In genomic region chr12:105622846-105623245, GRCh38 we compare ENCODE assay signal across 14 cellular contexts.
A peak's percentile ranks its signal among the peaks of the same experiment; 100 is the strongest.
DNase-seq lines count a peak whose midpoint lies in the region; TF ChIP-seq lines count a peak whose summit lies in the region.
"Had no signal": no experiment of that assay in that cellular context is flagged by ENCODE, and none has a peak within 500 bp of the region (broad histone marks: within the 10 kb centered on the region; RNA-seq: fewer than 3 reads in every experiment).

No MANE protein-coding gene starts in this region.

- H3K36me3 Mint-ChIP-seq in neural crest cell (ENCODE audit: low read depth), result peaks cover 3% of the 10 kb centered on the region
- H3K36me3 Mint-ChIP-seq: CD14-positive monocyte; CD4-positive, alpha-beta memory T cell had no signal

- peak overlapping the region; percentile 70 for H3K27ac Mint-ChIP-seq in neural crest cell (ENCODE audit: unreplicated experiment)
- H3K27ac Mint-ChIP-seq: CD14-positive monocyte; CD4-positive, alpha-beta memory T cell had no signal

- H3K9me3 Mint-ChIP-seq in neural crest cell, result peaks cover 6% of the 10 kb centered on the region

- DNase-seq in NCI-H82 (lab: John Stamatoyannopoulos, UW) (peak; percentile 31), NCI-H82 treated with DMSO at 0.1 percent for 48 hours (lab: John Stamatoyannopoulos, UW; ENCODE audit: unreplicated experiment) (no peak), neural crest cell (ENCODE audit: low read depth, low spot score) (no peak), retina (peak; percentile 75), 8988T (no peak), HK-2 (ENCODE audit: unreplicated experiment) (no peak), NCI-H1092 (lab: John Stamatoyannopoulos, UW) (no peak)
- DNase-seq: CD4-positive, alpha-beta memory T cell; DMS153; DMS79; GDM1; HCEC 1CT; IMR-90 had no signal

- H3K27me3 Mint-ChIP-seq in neural crest cell (ENCODE audit: low read depth), result no peaks in the 10 kb centered on the region

- no peak for TF ChIP-seq CTCF in neural crest cell (conservative IDR thresholded peaks at IDR 0.05)

- peaks cover 28% of the 10 kb centered on the region for H3K4me1 Mint-ChIP-seq in neural crest cell
- H3K4me1 Mint-ChIP-seq: CD14-positive monocyte; CD4-positive, alpha-beta memory T cell had no signal

- H3K4me3 Mint-ChIP-seq in neural crest cell, result no peak overlapping the region
- H3K4me3 Mint-ChIP-seq: CD14-positive monocyte; CD4-positive, alpha-beta memory T cell had no signal

Comparison
In these comparisons a context has a peak if more than half of its experiments do, and no peak if none do; other contexts are left out.
1. DNase-seq: peak in NCI-H82 (single experiment) and retina (single experiment); none in NCI-H82 treated with DMSO at 0.1 percent for 48 hours (single experiment), neural crest cell (single experiment), 8988T (single experiment), HK-2 (single experiment) and NCI-H1092 (single experiment).